In the genomic region with DNA sequence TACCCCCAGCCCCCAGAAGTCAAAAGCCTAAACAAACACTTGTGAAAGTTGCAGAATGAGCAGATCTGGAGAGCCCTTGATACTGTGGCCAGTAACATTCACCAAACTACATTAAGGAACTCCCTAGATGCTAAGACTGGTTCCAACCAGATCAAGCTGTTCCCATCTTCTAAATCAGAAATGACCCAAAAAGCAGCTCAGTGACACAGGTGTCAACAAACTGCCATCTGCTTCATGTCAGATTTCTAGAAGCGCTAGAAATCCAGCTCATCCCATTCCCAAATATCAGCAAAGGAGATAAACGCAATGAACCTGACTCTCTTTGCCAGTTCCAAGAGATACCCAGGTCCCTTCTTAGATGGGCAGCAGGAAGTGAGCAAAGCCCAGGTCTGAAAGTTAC, we compare ENCODE assay signal across 21 cellular contexts.
"Had no signal": no experiment of that assay in that cellular context is flagged by ENCODE, and none has a peak within 500 bp of the region (broad histone marks: within the 10 kb centered on the region; RNA-seq: fewer than 3 reads in every experiment).

No MANE protein-coding gene starts in this region.

- DNase-seq: dermis blood vessel endothelial cell; dorsolateral prefrontal cortex; effector CD4-positive, alpha-beta T cell; effector memory CD4-positive, alpha-beta T cell; foreskin keratinocyte; head of caudate nucleus; heart right ventricle; hippocampal formation; islet precursor cell; kidney; kidney glomerular epithelial cell; left colon; left ventricle myocardium superior; lower lobe of right lung; mesenchymal stem cell; mucosa of descending colon; naive B cell; naive thymus-derived CD8-positive, alpha-beta T cell had no signal

- H3K36me3 Mint-ChIP-seq: mesothelial cell of epicardium; naive B cell; naive thymus-derived CD8-positive, alpha-beta T cell had no signal

- H3K4me1 Mint-ChIP-seq: naive B cell; naive thymus-derived CD8-positive, alpha-beta T cell had no signal

- H3K27ac Mint-ChIP-seq: mesothelial cell of epicardium; naive B cell; naive thymus-derived CD8-positive, alpha-beta T cell had no signal

- ATAC-seq: foreskin keratinocyte; gastroesophageal sphincter; heart right ventricle; left colon; left lobe of liver; left ventricle myocardium superior; lower lobe of right lung; mucosa of descending colon; naive thymus-derived CD8-positive, alpha-beta T cell had no signal

- H3K9me3 Mint-ChIP-seq: mesothelial cell of epicardium; naive thymus-derived CD8-positive, alpha-beta T cell had no signal

- H3K4me3 Mint-ChIP-seq: mesothelial cell of epicardium; naive B cell; naive thymus-derived CD8-positive, alpha-beta T cell had no signal

- H3K27me3 Mint-ChIP-seq: naive B cell had no signal
